Comparison of ENCODE assay signal across 16 cellular contexts in the genomic region with DNA sequence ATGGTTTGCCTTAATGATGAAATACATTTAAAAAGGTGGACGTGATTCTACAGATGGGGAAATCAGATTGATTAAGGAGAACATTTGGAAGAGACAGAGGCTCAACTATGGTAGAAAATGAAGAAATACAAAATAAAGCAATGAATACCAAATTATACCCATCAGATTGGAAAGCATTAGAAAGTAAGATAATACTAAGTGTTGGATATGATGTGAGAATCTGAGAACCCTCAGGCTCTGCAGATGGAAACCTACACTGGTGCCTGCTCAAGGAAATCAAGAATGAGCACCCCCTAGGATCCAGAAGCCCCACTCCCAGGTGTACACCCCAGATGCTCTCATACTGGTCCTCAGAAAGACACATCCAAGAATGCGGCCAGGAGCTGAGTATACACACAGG. TPM values are rescaled to one million over a fixed set of nuclear protein-coding genes. Genes with fewer than 3 reads are reported as not detected.
A peak's percentile ranks its signal among the peaks of the same experiment; 100 is the strongest.
DNase-seq lines count a peak whose midpoint lies in the region; ATAC-seq, FAIRE-seq and TF ChIP-seq lines count a peak whose summit lies in the region.
"Had no signal": no experiment of that assay in that cellular context is flagged by ENCODE, and none has a peak within 500 bp of the region (broad histone marks: within the 10 kb centered on the region; RNA-seq: fewer than 3 reads in every experiment).

No MANE protein-coding gene starts in this region.

- H3K4me1 Mint-ChIP-seq in mesothelial cell of epicardium, result peaks cover 43% of the 10 kb centered on the region

- no peak overlapping the region for H3K56ac ChIP-seq in H1 (replicated peaks; ENCODE audit: insufficient read length, low read depth, low read length)

- no peak overlapping the region for H2BK120ac ChIP-seq in H1 (replicated peaks; ENCODE audit: low read depth, low read length)

- H2AK5ac ChIP-seq in H1 (ENCODE audit: low read depth, low read length), result no peak overlapping the region

- H2BK5ac ChIP-seq in H1 (ENCODE audit: low read depth, low read length), result 0 out of 2 replicates have a peak overlapping the region, but pooled peaks have one; percentile 13

- ATAC-seq in right cardiac atrium (no peak), HG03469 (IDR thresholded peaks at IDR 0.05; ENCODE audit: unreplicated experiment) (no peak)
- ATAC-seq: CD8-positive, alpha-beta T cell; HCT116 had no signal

- no peak for FAIRE-seq in H1 (lab: Jason Lieb, UNC)

- H3K23me2 ChIP-seq in H1 (ENCODE audit: low read depth, low read length), result peaks cover 3% of the 10 kb centered on the region; the same call in 1 of the 2 replicates

- H3K23ac ChIP-seq in H1 (ENCODE audit: insufficient read length), result no peak overlapping the region

- H4K8ac ChIP-seq in H1 (ENCODE audit: extremely low read depth, insufficient read depth, low read length), result no peak overlapping the region

- H3K36me3 Mint-ChIP-seq in mesothelial cell of epicardium, result peaks cover 3% of the 10 kb centered on the region
- H3K36me3 Mint-ChIP-seq: CD14-positive monocyte; CD8-positive, alpha-beta T cell had no signal

- no peak overlapping the region for H2BK20ac ChIP-seq in H1 (ENCODE audit: low read length)

- 0 out of 2 replicates have a peak overlapping the region, but pooled peaks have one; percentile 25 for H2BK15ac ChIP-seq in H1 (ENCODE audit: low read length)

- H3K27ac ChIP-seq in H1 (ENCODE audit: low read depth, low read length) (no peak overlapping the region), right cardiac atrium (ENCODE audit: low read length) (no peak overlapping the region)
- H3K27ac ChIP-seq: 22Rv1 had no signal

- TF ChIP-seq RAD21 in H1 (IDR thresholded peaks at IDR 0.05 in 1 of 2, conservative IDR thresholded peaks at IDR 0.05 in 1 of 2; ENCODE audit: low read depth in 2 of 2, low read length in 2 of 2), result no peak

- no peak overlapping the region for H2BK12ac ChIP-seq in H1 (ENCODE audit: low read depth, low read length)

- H3K4ac ChIP-seq in H1 (replicated peaks; ENCODE audit: insufficient read length, low read depth, low read length), result no peak overlapping the region

- peak overlapping the region; percentile 25 for H3K27ac Mint-ChIP-seq in mesothelial cell of epicardium
- H3K27ac Mint-ChIP-seq: CD14-positive monocyte; CD8-positive, alpha-beta T cell had no signal

- no peak for TF ChIP-seq EP300 in H1 (IDR thresholded peaks at IDR 0.05; ENCODE audit: borderline replicate concordance in 1 of 2, low read depth in 2 of 2, low read length in 2 of 2)

- TF ChIP-seq CTCF in H1 (IDR thresholded peaks at IDR 0.05; ENCODE audit: control extremely low read depth in 1 of 3, insufficient read depth in 1 of 3, low read depth in 1 of 3, low read length in 3 of 3) (no peak), mesothelial cell of epicardium (IDR thresholded peaks at IDR 0.05; ENCODE audit: unreplicated experiment) (no peak)

- 86% methylated on average over 2 of the region's 2 CpGs; no CpG with 5 or more reads in 1 of the 2 experiments for WGBS in H1 (ENCODE audit: extremely low coverage in 1 of 2, insufficient coverage in 1 of 2, insufficient read length in 1 of 2, insufficient replicate concordance in 2 of 2, low coverage in 1 of 2, low lambda C conversion rate in 2 of 2, missing lambda C conversion rate in 1 of 2), 2 experiments
- over 99% methylated on average over 2 of the region's 2 CpGs for WGBS in right cardiac atrium

- H4K91ac ChIP-seq in H1 (replicated peaks; ENCODE audit: insufficient read length, low read length), result peak overlapping the region; percentile 72

- H3K27me3 Mint-ChIP-seq in mesothelial cell of epicardium (ENCODE audit: low read depth), result peaks cover 26% of the 10 kb centered on the region

- H3K18ac ChIP-seq in H1 (ENCODE audit: extremely low read depth, low read length), result no peak overlapping the region

- no peak overlapping the region for H3K9ac ChIP-seq in H1 (replicated peaks in 1 of 4; ENCODE audit: extremely low read depth in 1 of 4, low read depth in 3 of 4, low read length in 3 of 4)

- intact Hi-C loops in right cardiac atrium (cut with DNase I), result no loop called here

- no peak overlapping the region for H2AFZ ChIP-seq in H1 (ENCODE audit: low read length)

- peaks cover 6% of the 10 kb centered on the region for H3K9me3 Mint-ChIP-seq in mesothelial cell of epicardium
- H3K9me3 Mint-ChIP-seq: CD8-positive, alpha-beta T cell had no signal

- H3K14ac ChIP-seq in H1 (ENCODE audit: insufficient read length), result no peak overlapping the region

- peak; percentile 1 for DNase-seq in activated CD8-positive, alpha-beta memory T cell treated with anti-CD3 and anti-CD28 coated beads for 24 hours
- no peak for DNase-seq in activated CD8-positive, alpha-beta memory T cell treated with anti-CD3 and anti-CD28 coated beads, Interleukin-2, amount 50 U/mL, for 4 hours
- DNase-seq in H1 (ENCODE audit: low read depth in 1 of 2, low spot score in 2 of 2) (no peak), mesothelial cell of epicardium (ENCODE audit: low spot score in 2 of 2, unreplicated experiment in 2 of 2) (no peak), HCEC 1CT (no peak), right cardiac atrium (no peak)
- no peak for DNase-seq in activated T-cell treated with anti-CD3 and anti-CD28 coated beads, Interleukin-2, amount 50 U/mL, for 1 hour
- DNase-seq: CD8-positive, alpha-beta T cell; COR-L47; DMS153; DND-41; GDM1 had no signal

- H3K27me3 ChIP-seq in H1 (replicated peaks in 1 of 4; ENCODE audit: control insufficient read depth in 3 of 4, extremely low read depth in 1 of 4, insufficient read depth in 3 of 4, low read length in 3 of 4) (peaks cover 0 to 3% (median 2%) of the 10 kb centered on the region in 4 experiments; a peak in 3 of 7 replicates), right cardiac atrium (ENCODE audit: control insufficient read depth, insufficient read depth) (no peaks in the 10 kb centered on the region)

- no peak overlapping the region for H3K4me3 Mint-ChIP-seq in mesothelial cell of epicardium
- H3K4me3 Mint-ChIP-seq: CD14-positive monocyte; CD8-positive, alpha-beta T cell had no signal

- no peaks in the 10 kb centered on the region for H4K20me1 ChIP-seq in H1 (replicated peaks in 1 of 2; ENCODE audit: control insufficient read depth in 1 of 2, insufficient read depth in 2 of 2, low read length in 2 of 2)

- H3K79me2 ChIP-seq in H1 (ENCODE audit: control insufficient read depth in 1 of 2, insufficient read depth in 2 of 2, low read length in 2 of 2), result peaks cover 0 to 40% of the 10 kb centered on the region in 2 experiments; a peak in 3 of 4 replicates

- peaks cover 1% of the 10 kb centered on the region for H3K79me1 ChIP-seq in H1 (ENCODE audit: low read depth, low read length)

- TF ChIP-seq POLR2A in H1 (IDR thresholded peaks at IDR 0.05; ENCODE audit: control extremely low read depth in 1 of 2, low read depth in 2 of 2, low read length in 2 of 2), result no peak

- no peak overlapping the region for H3K4me2 ChIP-seq in H1 (ENCODE audit: insufficient read depth in 1 of 2, low read depth in 2 of 2, low read length in 2 of 2)

- H4K5ac ChIP-seq in H1 (ENCODE audit: insufficient read length, low read depth, low read length), result no peak overlapping the region

- no peaks in the 10 kb centered on the region for H3K9me3 ChIP-seq in H1 (ENCODE audit: insufficient read depth in 2 of 2, low read depth in 1 of 2, low read length in 1 of 2)
- H3K9me3 ChIP-seq in right cardiac atrium (ENCODE audit: control insufficient read depth, low read length), result no peaks in the 10 kb centered on the region

- POLR2A ChIA-PET in H1 (lab: Charles Lee; ENCODE audit: partially characterized antibody), result interaction anchor here (0.7 to 1.2 kb wide), 2 partner anchors 14 to 18 kb away, joined by 3 to 5 read pairs; no protein-coding TSS in a partner anchor

- CTCF ChIA-PET in H1 (lab: Charles Lee; ENCODE audit: partially characterized antibody), result interaction anchor here (0.7 to 1.6 kb wide), 2 partner anchors 52 to 129 kb away, joined by 3 to 7 read pairs; no protein-coding TSS in a partner anchor

- peaks cover 0 to 2% (median under 1%) of the 10 kb centered on the region in 4 experiments; a peak in 2 of 8 replicates for H3K36me3 ChIP-seq in H1 (ENCODE audit: control insufficient read depth in 2 of 4, insufficient read depth in 4 of 4, low read length in 3 of 4)

- peaks cover 10 to 32% (median 21%) of the 10 kb centered on the region in 4 experiments for H3K4me1 ChIP-seq in H1 (replicated peaks in 1 of 4; ENCODE audit: control insufficient read depth in 3 of 4, insufficient read depth in 4 of 4, low read length in 3 of 4)
- H3K4me1 ChIP-seq in right cardiac atrium (ENCODE audit: control insufficient read depth, insufficient read depth, low read length), result peaks cover 12% of the 10 kb centered on the region

- no peak overlapping the region for H3K4me3 ChIP-seq in H1 (ENCODE audit: extremely low read depth in 1 of 4, insufficient read depth in 2 of 4, low read depth in 3 of 4, low read length in 4 of 4)
- no peak overlapping the region for H3K4me3 ChIP-seq in right cardiac atrium (ENCODE audit: low read length)

TF ChIP-seq in H1, 55 proteins besides CTCF, POLR2A, EP300 and RAD21 (continues in another document):
- TF ChIP-seq, protein P1, sequence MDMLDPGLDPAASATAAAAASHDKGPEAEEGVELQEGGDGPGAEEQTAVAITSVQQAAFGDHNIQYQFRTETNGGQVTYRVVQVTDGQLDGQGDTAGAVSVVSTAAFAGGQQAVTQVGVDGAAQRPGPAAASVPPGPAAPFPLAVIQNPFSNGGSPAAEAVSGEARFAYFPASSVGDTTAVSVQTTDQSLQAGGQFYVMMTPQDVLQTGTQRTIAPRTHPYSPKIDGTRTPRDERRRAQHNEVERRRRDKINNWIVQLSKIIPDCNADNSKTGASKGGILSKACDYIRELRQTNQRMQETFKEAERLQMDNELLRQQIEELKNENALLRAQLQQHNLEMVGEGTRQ (IDR thresholded peaks at IDR 0.05; ENCODE audit: low read length), result no peak
- no peak for TF ChIP-seq CHD1 (IDR thresholded peaks at IDR 0.05; ENCODE audit: low read depth, low read length)
- TF ChIP-seq CTBP2 (IDR thresholded peaks at IDR 0.05; ENCODE audit: borderline replicate concordance, insufficient read depth, insufficient read length, low read length), result no peak
- no peak for TF ChIP-seq SAP30 (IDR thresholded peaks at IDR 0.05; ENCODE audit: insufficient read depth, insufficient replicate concordance, low read length)
- no peak for TF ChIP-seq FOSL1 (IDR thresholded peaks at IDR 0.05; ENCODE audit: insufficient read depth, low read depth, low read length)

RNA-seq across cellular contexts. Expression of a gene that starts 4.6 kb away (rescaled TPM):
- total RNA-seq in H1 (2021; fragmentation: NEBNext Ultra II Directional; extraction: Animal tissue kit (Norgen Biotek cat#: 25700)), result 35.2 and 35.3 TPM in 2 replicates
- polyA plus RNA-seq in H1 (2011; rRNA removed) (9.3 and 10.1 TPM in 2 replicates), right cardiac atrium (7.3 TPM)
- 9.7 TPM for polyA plus RNA-seq in H1 (2011; cell fraction: cytosol; rRNA removed)
- polyA plus RNA-seq in H1 (2011; cell fraction: nucleus; rRNA removed), result 13.4 TPM
- polyA plus RNA-seq in H1 (2012, experiment 1 of 2), result 21.5 to 31.3 TPM (median 28.3 TPM) in 4 replicates
- 15.9 TPM for polyA plus RNA-seq in H1 (2012, experiment 2 of 2)
- polyA plus RNA-seq in H1 (2013, experiment 1 of 2), result 20.3 TPM
- 27.1 TPM for polyA plus RNA-seq in H1 (2013, experiment 2 of 2)
- 24.5 and 32.5 TPM in 2 replicates for polyA minus RNA-seq in H1 (2011; rRNA and poly(A)+ RNA removed)
- 16.4 TPM for polyA minus RNA-seq in H1 (2011; cell fraction: cytosol; rRNA and poly(A)+ RNA removed)
- polyA minus RNA-seq in H1 (2011; cell fraction: nucleus; rRNA and poly(A)+ RNA removed), result 13.8 TPM
- total RNA-seq in mesothelial cell of epicardium (18.8 to 20.7 TPM (median 19.1 TPM) in 3 replicates), right cardiac atrium (10 to 100 TPM in 2 of 4 donors, 1 to 10 TPM in 2; 6.7 to 13.2 (median 10.3) TPM)
